Comparison of ENCODE assay signal across 8 cellular contexts in genomic region chr9:96565684-96566360, GRCh38. TPM values are rescaled to one million over a fixed set of nuclear protein-coding genes. Genes with fewer than 3 reads are reported as not detected.
A peak's percentile ranks its signal among the peaks of the same experiment; 100 is the strongest.
DNase-seq lines count a peak whose midpoint lies in the region; ATAC-seq and TF ChIP-seq lines count a peak whose summit lies in the region.

No MANE protein-coding gene starts in this region.

- in situ Hi-C loops in Panc1 (cut with HindIII; ENCODE audit: low pct_unique_long_range_greater_than_20kb, low sequenced_read_pairs): no loop called here

- CTCF ChIA-PET in Panc1 (lab: Charles Lee): no interaction called here

- intact Hi-C loops in Panc1 (cut with micrococcal nuclease; ENCODE audit: unreplicated experiment): no loop called here

- H3K79me2 ChIP-seq in neural progenitor cell (ENCODE audit: low read depth): no peaks in the 10 kb centered on the region

- no TSS peak for BruUV-seq in Panc1 (replicated peaks; lab: Mats Ljungman, UMichigan)

- peaks cover 10% of the 10 kb centered on the region for H3K4me1 Mint-ChIP-seq in neural progenitor cell

- peaks cover 0 to 3% (median 0%) of the 10 kb centered on the region in 11 experiments; a peak in 1 of 22 replicates for H3K9me3 ChIP-seq in BLaER1 treated with 17β-estradiol and CSF1 and Interleukin-3, amounts not matched to agents 10 nM and 100 nM (replicated peaks in 1 of 11)
- no peaks in the 10 kb centered on the region for H3K9me3 ChIP-seq in Panc1 (ENCODE audit: control insufficient read depth, insufficient read depth, low read depth, low read length)
- no peaks in the 10 kb centered on the region for H3K9me3 ChIP-seq in neural progenitor cell (ENCODE audit: low read depth)

- peak overlapping the region; percentile 94 to 99 (median 97) for H3K4me2 ChIP-seq in BLaER1 treated with 17β-estradiol and CSF1 and Interleukin-3, amounts not matched to agents 10 nM and 100 nM
- peak overlapping the region; percentile 96 for H3K4me2 ChIP-seq in neural progenitor cell

- no peak overlapping the region for H3K27ac Mint-ChIP-seq in neural progenitor cell

- DNase-seq in Panc1 (ENCODE audit: low read depth, low spot score) (no peak), epithelial cell of esophagus (ENCODE audit: low read depth) (peak; percentile 46), neural progenitor cell (ENCODE audit: low spot score) (peak; percentile 7), anterior cingulate cortex (lab: John Stamatoyannopoulos, UW) (no peak), DMS 273 (lab: John Stamatoyannopoulos, UW; ENCODE audit: unreplicated experiment) (no peak), NCI-H446 (lab: John Stamatoyannopoulos, UW) (no peak), DMS114 treated with DMSO at 0.1 percent for 48 hours (lab: John Stamatoyannopoulos, UW; ENCODE audit: unreplicated experiment) (no peak)

- no peaks in the 10 kb centered on the region for H3K27me3 Mint-ChIP-seq in neural progenitor cell (ENCODE audit: insufficient read depth, low read depth)

- H3K36me3 ChIP-seq in BLaER1 treated with 17β-estradiol and CSF1 and Interleukin-3, amounts not matched to agents 10 nM and 100 nM: no peaks in the 10 kb centered on the region
- H3K36me3 ChIP-seq in Panc1 (ENCODE audit: control insufficient read depth, insufficient read depth, low read length) (no peaks in the 10 kb centered on the region), neural progenitor cell (no peaks in the 10 kb centered on the region)

- no peak for TF ChIP-seq CTCF in Panc1 (IDR thresholded peaks at IDR 0.05)
- TF ChIP-seq CTCF in epithelial cell of esophagus (IDR thresholded peaks at IDR 0.05; ENCODE audit: insufficient read depth, low read depth, low read length, missing control alignments): no peak
- TF ChIP-seq CTCF in neural progenitor cell (IDR thresholded peaks at IDR 0.05): no peak

- H3F3A ChIP-seq in neural progenitor cell (ENCODE audit: low read depth): peaks cover 8% of the 10 kb centered on the region

- no peaks in the 10 kb centered on the region for H3K9me3 Mint-ChIP-seq in neural progenitor cell

- no peak overlapping the region for H2AFZ ChIP-seq in neural progenitor cell (replicated peaks)

- no peak overlapping the region for H3K27ac ChIP-seq in BLaER1 treated with 17β-estradiol and CSF1 and Interleukin-3, amounts not matched to agents 10 nM and 100 nM
- H3K27ac ChIP-seq in Panc1 (ENCODE audit: low read length): no peak overlapping the region
- no peak overlapping the region for H3K27ac ChIP-seq in neural progenitor cell

- peaks cover 0 to 7% (median 0%) of the 10 kb centered on the region in 11 experiments; a peak in 6 of 22 replicates for H3K27me3 ChIP-seq in BLaER1 treated with 17β-estradiol and CSF1 and Interleukin-3, amounts not matched to agents 10 nM and 100 nM
- H3K27me3 ChIP-seq in Panc1 (ENCODE audit: control insufficient read depth, insufficient read depth, low read length) (no peaks in the 10 kb centered on the region), neural progenitor cell (peaks cover 11% of the 10 kb centered on the region)

- ATAC-seq in Panc1: no peak

- peaks cover 9 to 24% (median 18%) of the 10 kb centered on the region in 10 experiments; a peak in 19 of 20 replicates for H3K4me1 ChIP-seq in BLaER1 treated with 17β-estradiol and CSF1 and Interleukin-3, amounts not matched to agents 10 nM and 100 nM
- H3K4me1 ChIP-seq in Panc1 (ENCODE audit: control insufficient read depth, insufficient read depth, low read length) (peaks cover 9% of the 10 kb centered on the region), neural progenitor cell (peaks cover 15% of the 10 kb centered on the region)

- peak overlapping the region in 8 of 10 experiments; percentile 65 to 80 (median 72); a peak in 13 of 20 replicates for H3K4me3 ChIP-seq in BLaER1 treated with 17β-estradiol and CSF1 and Interleukin-3, amounts not matched to agents 10 nM and 100 nM
- H3K4me3 ChIP-seq in Panc1 (ENCODE audit: low read depth in 2 of 2, low read length in 2 of 2) (peak overlapping the region; percentile 48 to 55), epithelial cell of esophagus (ENCODE audit: low read length) (peak overlapping the region; percentile 51), neural progenitor cell (peak overlapping the region; percentile 85)

- peaks cover 3% of the 10 kb centered on the region for H3K36me3 Mint-ChIP-seq in neural progenitor cell

- H3K9ac ChIP-seq in BLaER1 treated with 17β-estradiol and CSF1 and Interleukin-3, amounts not matched to agents 10 nM and 100 nM: peak overlapping the region in 3 of 11 experiments; percentile 90; a peak in 4 of 22 replicates
- no peak overlapping the region for H3K9ac ChIP-seq in neural progenitor cell

- H3K4me3 Mint-ChIP-seq in neural progenitor cell: peak overlapping the region; percentile 85

- POLR2A ChIA-PET in Panc1 (lab: Charles Lee): no interaction called here

- H4K20me1 ChIP-seq in BLaER1 treated with 17β-estradiol and CSF1 and Interleukin-3, amounts not matched to agents 10 nM and 100 nM: no peaks in the 10 kb centered on the region
- H4K20me1 ChIP-seq in neural progenitor cell (ENCODE audit: low read depth): peaks cover 30% of the 10 kb centered on the region

RNA-seq across cellular contexts. Expression of gene CDC14B, which starts 53.8 kb away (rescaled TPM):
- total RNA-seq in Panc1 (2021; ENCODE audit: unreplicated experiment): 11.8 TPM
- 5.0 TPM for polyA plus RNA-seq in Panc1 (2012; ENCODE audit: insufficient read length)
- 24.7 and 38.1 TPM in 2 replicates for total RNA-seq in neural progenitor cell (ENCODE audit: low replicate concordance)

Comparison
In these comparisons a context has a peak if more than half of its experiments do, and no peak if none do; other contexts are left out.
1. DNase-seq: peak in epithelial cell of esophagus (single experiment) and neural progenitor cell (single experiment); none in Panc1 (single experiment), anterior cingulate cortex (0 of 58), DMS 273 (single experiment), NCI-H446 (0 of 2) and DMS114 treated with DMSO at 0.1 percent for 48 hours (single experiment).
2. Peak in every context shown above with its lines, with median percentiles within 50 percentile points of each other: H3K4me3 ChIP-seq.